ENCODE assay signal across 1 cellular context in genomic region chr17:72683506-72684404, GRCh38.
TF ChIP-seq lines count a peak whose summit lies in the region.

No MANE protein-coding gene starts in this region.

TF ChIP-seq in GM23338, 12 proteins besides CTCF, POLR2A, EP300 and RAD21 (continued from another document):
- TF ChIP-seq ETS1 (IDR thresholded peaks at IDR 0.05) = no peak
- TF ChIP-seq CREB1 (CRISPR knock-in tag; IDR thresholded peaks at IDR 0.05; ENCODE audit: low read depth) = no peak
